2 cellular contexts compared by ENCODE assay signal in the genomic region with DNA sequence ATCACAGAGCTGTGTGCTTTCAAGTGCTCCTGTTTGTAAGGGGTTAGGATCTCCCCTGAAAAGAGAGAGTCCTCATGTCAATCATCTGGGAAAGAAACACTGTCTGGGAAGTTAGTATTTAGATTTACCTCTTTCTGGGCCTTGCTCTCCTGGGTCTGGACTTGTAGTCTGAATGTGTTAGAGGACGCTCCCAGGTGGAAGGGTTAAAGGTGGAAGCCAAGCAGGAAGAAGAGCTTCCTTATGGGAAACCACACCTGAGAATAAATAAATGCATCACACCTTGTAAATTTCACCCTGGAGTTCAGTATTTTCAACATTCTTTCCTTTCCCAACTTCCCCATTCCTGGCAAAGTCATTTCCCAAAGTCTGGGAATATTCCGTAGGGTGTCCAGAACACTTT.
TF ChIP-seq lines count a peak whose summit lies in the region.

No MANE protein-coding gene starts in this region.

TF ChIP-seq in A549, 52 proteins besides CTCF, POLR2A, EP300 and RAD21 (continued from another document):
- TF ChIP-seq, protein P1, sequence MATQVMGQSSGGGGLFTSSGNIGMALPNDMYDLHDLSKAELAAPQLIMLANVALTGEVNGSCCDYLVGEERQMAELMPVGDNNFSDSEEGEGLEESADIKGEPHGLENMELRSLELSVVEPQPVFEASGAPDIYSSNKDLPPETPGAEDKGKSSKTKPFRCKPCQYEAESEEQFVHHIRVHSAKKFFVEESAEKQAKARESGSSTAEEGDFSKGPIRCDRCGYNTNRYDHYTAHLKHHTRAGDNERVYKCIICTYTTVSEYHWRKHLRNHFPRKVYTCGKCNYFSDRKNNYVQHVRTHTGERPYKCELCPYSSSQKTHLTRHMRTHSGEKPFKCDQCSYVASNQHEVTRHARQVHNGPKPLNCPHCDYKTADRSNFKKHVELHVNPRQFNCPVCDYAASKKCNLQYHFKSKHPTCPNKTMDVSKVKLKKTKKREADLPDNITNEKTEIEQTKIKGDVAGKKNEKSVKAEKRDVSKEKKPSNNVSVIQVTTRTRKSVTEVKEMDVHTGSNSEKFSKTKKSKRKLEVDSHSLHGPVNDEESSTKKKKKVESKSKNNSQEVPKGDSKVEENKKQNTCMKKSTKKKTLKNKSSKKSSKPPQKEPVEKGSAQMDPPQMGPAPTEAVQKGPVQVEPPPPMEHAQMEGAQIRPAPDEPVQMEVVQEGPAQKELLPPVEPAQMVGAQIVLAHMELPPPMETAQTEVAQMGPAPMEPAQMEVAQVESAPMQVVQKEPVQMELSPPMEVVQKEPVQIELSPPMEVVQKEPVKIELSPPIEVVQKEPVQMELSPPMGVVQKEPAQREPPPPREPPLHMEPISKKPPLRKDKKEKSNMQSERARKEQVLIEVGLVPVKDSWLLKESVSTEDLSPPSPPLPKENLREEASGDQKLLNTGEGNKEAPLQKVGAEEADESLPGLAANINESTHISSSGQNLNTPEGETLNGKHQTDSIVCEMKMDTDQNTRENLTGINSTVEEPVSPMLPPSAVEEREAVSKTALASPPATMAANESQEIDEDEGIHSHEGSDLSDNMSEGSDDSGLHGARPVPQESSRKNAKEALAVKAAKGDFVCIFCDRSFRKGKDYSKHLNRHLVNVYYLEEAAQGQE (IDR thresholded peaks at IDR 0.05): no peak
- TF ChIP-seq BHLHE40 (IDR thresholded peaks at IDR 0.05; ENCODE audit: low read depth, low read length): no peak
- no peak for TF ChIP-seq EHF (CRISPR knock-in tag; IDR thresholded peaks at IDR 0.05)
- no peak for TF ChIP-seq KDM1A (IDR thresholded peaks at IDR 0.05; ENCODE audit: low read depth)
- TF ChIP-seq HDAC2 (IDR thresholded peaks at IDR 0.05): no peak
- TF ChIP-seq RFX5 (IDR thresholded peaks at IDR 0.05): no peak
- TF ChIP-seq SREBF2 (IDR thresholded peaks at IDR 0.05): no peak
- no peak for TF ChIP-seq JUN (IDR thresholded peaks at IDR 0.05)
- no peak for TF ChIP-seq HEYL (CRISPR knock-in tag; IDR thresholded peaks at IDR 0.05)
- TF ChIP-seq FOSB (CRISPR knock-in tag; IDR thresholded peaks at IDR 0.05): no peak
- TF ChIP-seq CBX8 (IDR thresholded peaks at IDR 0.05): no peak
- TF ChIP-seq, protein P2, sequence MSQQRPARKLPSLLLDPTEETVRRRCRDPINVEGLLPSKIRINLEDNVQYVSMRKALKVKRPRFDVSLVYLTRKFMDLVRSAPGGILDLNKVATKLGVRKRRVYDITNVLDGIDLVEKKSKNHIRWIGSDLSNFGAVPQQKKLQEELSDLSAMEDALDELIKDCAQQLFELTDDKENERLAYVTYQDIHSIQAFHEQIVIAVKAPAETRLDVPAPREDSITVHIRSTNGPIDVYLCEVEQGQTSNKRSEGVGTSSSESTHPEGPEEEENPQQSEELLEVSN (IDR thresholded peaks at IDR 0.05; ENCODE audit: borderline replicate concordance, low read depth): no peak
- TF ChIP-seq RCOR1 (IDR thresholded peaks at IDR 0.05; ENCODE audit: low read depth, low read length): no peak
- no peak for TF ChIP-seq TFCP2L1 (CRISPR knock-in tag; IDR thresholded peaks at IDR 0.05)

TF ChIP-seq in HCT116, 20 proteins besides CTCF, POLR2A, EP300 and RAD21 (continued from another document):
- TF ChIP-seq, protein P1 (IDR thresholded peaks at IDR 0.05; ENCODE audit: low read depth): no peak
- TF ChIP-seq ZFX (IDR thresholded peaks at IDR 0.05) (no peak), CEBPB (IDR thresholded peaks at IDR 0.05; ENCODE audit: low read depth) (no peak), SP1 (IDR thresholded peaks at IDR 0.05; ENCODE audit: low read depth) (no peak)
